ENCODE assay signal across 20 cellular contexts in genomic region chr9:30815585-30815984, GRCh38.
DNase-seq lines count a peak whose midpoint lies in the region; ATAC-seq, FAIRE-seq and TF ChIP-seq lines count a peak whose summit lies in the region.
"Had no signal": no experiment of that assay in that cellular context is flagged by ENCODE, and none has a peak within 500 bp of the region (broad histone marks: within the 10 kb centered on the region; RNA-seq: fewer than 3 reads in every experiment).

No MANE protein-coding gene starts in this region.

- FAIRE-seq in H1 (lab: Jason Lieb, UNC), result no peak

- no peaks in the 10 kb centered on the region for H3K4me1 Mint-ChIP-seq in T-cell

- H3K14ac ChIP-seq in H1 (ENCODE audit: insufficient read length) (no peak overlapping the region), neuronal stem cell (ENCODE audit: low read length) (no peak overlapping the region)

- TF ChIP-seq POLR2A in H1 (IDR thresholded peaks at IDR 0.05; ENCODE audit: control extremely low read depth in 1 of 2, low read depth in 2 of 2, low read length in 2 of 2), result no peak

- no peaks in the 10 kb centered on the region for H3K36me3 Mint-ChIP-seq in T-cell

- TF ChIP-seq RAD21 in H1 (IDR thresholded peaks at IDR 0.05 in 1 of 2, conservative IDR thresholded peaks at IDR 0.05 in 1 of 2; ENCODE audit: low read depth in 2 of 2, low read length in 2 of 2), result no peak

- H4K5ac ChIP-seq in H1 (ENCODE audit: insufficient read length, low read depth, low read length), result no peak overlapping the region

- H4K8ac ChIP-seq in H1 (ENCODE audit: extremely low read depth, insufficient read depth, low read length), result no peak overlapping the region
- no peak overlapping the region for H4K8ac ChIP-seq in neuronal stem cell (ENCODE audit: low read depth, low read length)

- H3K9ac ChIP-seq in H1 (replicated peaks in 1 of 4; ENCODE audit: extremely low read depth in 1 of 4, low read depth in 3 of 4, low read length in 3 of 4) (no peak overlapping the region), neuronal stem cell (ENCODE audit: low read depth, low read length, poor library complexity) (no peak overlapping the region)
- H3K9ac ChIP-seq: KMS-11 had no signal

- no peak for TF ChIP-seq EP300 in H1 (IDR thresholded peaks at IDR 0.05; ENCODE audit: borderline replicate concordance in 1 of 2, low read depth in 2 of 2, low read length in 2 of 2)

- no peak overlapping the region for H3K4me3 Mint-ChIP-seq in T-cell

- no peaks in the 10 kb centered on the region for H3K79me1 ChIP-seq in H1 (ENCODE audit: low read depth, low read length)
- H3K79me1 ChIP-seq in neuronal stem cell (ENCODE audit: low read depth, low read length), result no peaks in the 10 kb centered on the region

- H3K27ac ChIP-seq in H1 (ENCODE audit: low read depth, low read length) (no peak overlapping the region), neuronal stem cell (replicated peaks; ENCODE audit: low read length) (no peak overlapping the region)
- H3K27ac ChIP-seq: KMS-11 had no signal

- peak; percentile 2 for DNase-seq in NCI-H226
- no peak for DNase-seq in H1 (ENCODE audit: low read depth in 1 of 2, low spot score in 2 of 2)
- DNase-seq in kidney glomerular epithelial cell (lab: John Stamatoyannopoulos, UW), result peak; percentile 19
- DNase-seq in neuronal stem cell (ENCODE audit: low spot score), result no peak
- DNase-seq in activated CD4-positive, alpha-beta T cell treated with anti-CD3 and anti-CD28 coated beads, Interleukin-2, amount 50 U/mL, for 4 hours, result no peak
- DNase-seq in T-cell, result no peak
- DNase-seq: BE2C; EL; GF-D8; IMR-90; NCI-H1092 treated with DMSO at 0.1 percent for 48 hours; NCI-H146; NCI-H2029; NCI-H2227 treated with DMSO at 0.1 percent for 48 hours; NCI-H510A treated with DMSO at 0.1 percent for 48 hours; NCI-H748 treated with DMSO at 0.1 percent for 48 hours; NK-92 treated with Interleukin-12 subunit alpha and Interleukin-12 subunit beta, amount 100 ng/mL, for 24 hours; SIG-M5 had no signal

- CTCF ChIA-PET in H1 (lab: Charles Lee; ENCODE audit: partially characterized antibody), result interaction anchor here (0.7 kb wide), 1 partner anchor 114 kb away, joined by 3 read pairs; no protein-coding TSS in a partner anchor
- CTCF ChIA-PET in T-cell (lab: Charles Lee), result no interaction called here

- H3K9me3 ChIP-seq in H1 (ENCODE audit: insufficient read depth in 2 of 2, low read depth in 1 of 2, low read length in 1 of 2) (0 out of 4 replicates have a peak, but pooled peaks cover 0 to 2% of the 10 kb centered on the region in 2 experiments), neuronal stem cell (replicated peaks in 1 of 2; ENCODE audit: control insufficient read depth in 2 of 2, insufficient read depth in 1 of 2, low read depth in 1 of 2, low read length in 2 of 2) (no peaks in the 10 kb centered on the region)
- H3K9me3 ChIP-seq: BE2C had no signal

- POLR2A ChIA-PET in H1 (lab: Charles Lee; ENCODE audit: partially characterized antibody), result no interaction called here
- POLR2A ChIA-PET in T-cell (lab: Charles Lee), result no interaction called here

- H3K4ac ChIP-seq in H1 (replicated peaks; ENCODE audit: insufficient read length, low read depth, low read length) (no peak overlapping the region), neuronal stem cell (ENCODE audit: low read length) (no peak overlapping the region)

- no peak for TF ChIP-seq CTCF in H1 (IDR thresholded peaks at IDR 0.05; ENCODE audit: control extremely low read depth in 1 of 3, insufficient read depth in 1 of 3, low read depth in 1 of 3, low read length in 3 of 3)

- H2BK12ac ChIP-seq in H1 (ENCODE audit: low read depth, low read length) (no peak overlapping the region; the same call in 1 of the 2 replicates), neuronal stem cell (ENCODE audit: low read length) (no peak overlapping the region)

- H3K36me3 ChIP-seq in H1 (ENCODE audit: control insufficient read depth in 2 of 4, insufficient read depth in 4 of 4, low read length in 3 of 4) (no peaks in the 10 kb centered on the region), neuronal stem cell (replicated peaks in 1 of 2; ENCODE audit: control insufficient read depth in 2 of 2, insufficient read depth in 2 of 2, low read length in 2 of 2) (no peaks in the 10 kb centered on the region)
- H3K36me3 ChIP-seq: BE2C had no signal

- H3K9me3 Mint-ChIP-seq in T-cell, result no peaks in the 10 kb centered on the region

- no peak overlapping the region for H3K27ac Mint-ChIP-seq in T-cell

- H4K91ac ChIP-seq in H1 (replicated peaks; ENCODE audit: insufficient read length, low read length), result no peak overlapping the region
- no peak overlapping the region for H4K91ac ChIP-seq in neuronal stem cell (ENCODE audit: low read depth, low read length, poor library complexity)

- H3K4me3 ChIP-seq in H1 (ENCODE audit: extremely low read depth in 1 of 4, insufficient read depth in 2 of 4, low read depth in 3 of 4, low read length in 4 of 4) (no peak overlapping the region), neuronal stem cell (ENCODE audit: low read length in 2 of 2) (no peak overlapping the region)

- 78% methylated on average over 2 of the region's 2 CpGs; no CpG with 5 or more reads in 1 of the 2 experiments for WGBS in H1 (ENCODE audit: extremely low coverage in 1 of 2, insufficient coverage in 1 of 2, insufficient read length in 1 of 2, insufficient replicate concordance in 2 of 2, low coverage in 1 of 2, low lambda C conversion rate in 2 of 2, missing lambda C conversion rate in 1 of 2), 2 experiments
- no CpG with 5 or more reads among the region's 2 CpGs for WGBS in neuronal stem cell (ENCODE audit: extremely low coverage in 2 of 2, insufficient read length in 2 of 2, insufficient replicate concordance in 1 of 2), 2 donors

- H3K18ac ChIP-seq in H1 (ENCODE audit: extremely low read depth, low read length), result no peak overlapping the region
- no peak overlapping the region for H3K18ac ChIP-seq in neuronal stem cell (ENCODE audit: low read length)

- H2BK20ac ChIP-seq in H1 (ENCODE audit: low read length), result no peak overlapping the region

- no peaks in the 10 kb centered on the region for H4K20me1 ChIP-seq in H1 (replicated peaks in 1 of 2; ENCODE audit: control insufficient read depth in 1 of 2, insufficient read depth in 2 of 2, low read length in 2 of 2)

- H3K27me3 ChIP-seq in H1 (replicated peaks in 1 of 4; ENCODE audit: control insufficient read depth in 3 of 4, extremely low read depth in 1 of 4, insufficient read depth in 3 of 4, low read length in 3 of 4) (no peaks in the 10 kb centered on the region), neuronal stem cell (ENCODE audit: control insufficient read depth in 3 of 3, insufficient read depth in 3 of 3, low read depth in 1 of 3, low read length in 3 of 3) (no peaks in the 10 kb centered on the region)
- H3K27me3 ChIP-seq: BE2C had no signal

- 0 out of 2 replicates have a peak overlapping the region, but pooled peaks have one; percentile 73 for H2AFZ ChIP-seq in H1 (ENCODE audit: low read length)
- peak overlapping the region; percentile 70 for H2AFZ ChIP-seq in neuronal stem cell (ENCODE audit: low read length)

- H2BK5ac ChIP-seq in H1 (ENCODE audit: low read depth, low read length), result no peak overlapping the region
- no peak overlapping the region for H2BK5ac ChIP-seq in neuronal stem cell (ENCODE audit: low read length)

- no peaks in the 10 kb centered on the region for H3K27me3 Mint-ChIP-seq in T-cell

- no peak overlapping the region for H2AK5ac ChIP-seq in H1 (ENCODE audit: low read depth, low read length)
- no peak overlapping the region for H2AK5ac ChIP-seq in neuronal stem cell (ENCODE audit: low read depth, low read length)

- H3K79me2 ChIP-seq in H1 (ENCODE audit: control insufficient read depth in 1 of 2, insufficient read depth in 2 of 2, low read length in 2 of 2), result no peaks in the 10 kb centered on the region

- H3K23ac ChIP-seq in H1 (ENCODE audit: insufficient read length), result no peak overlapping the region
- H3K23ac ChIP-seq in neuronal stem cell (ENCODE audit: low read depth, low read length, poor library complexity), result no peak overlapping the region

- H3K4me1 ChIP-seq in H1 (replicated peaks in 1 of 4; ENCODE audit: control insufficient read depth in 3 of 4, insufficient read depth in 4 of 4, low read length in 3 of 4) (peaks cover 0 to 2% (median 0%) of the 10 kb centered on the region in 4 experiments; a peak in 1 of 7 replicates), neuronal stem cell (ENCODE audit: control insufficient read depth in 2 of 2, insufficient read depth in 1 of 2, low read depth in 1 of 2, low read length in 2 of 2) (peaks cover 0 to 9% of the 10 kb centered on the region in 2 donors)
- H3K4me1 ChIP-seq: BE2C had no signal

- no peak overlapping the region for H3K4me2 ChIP-seq in H1 (ENCODE audit: insufficient read depth in 1 of 2, low read depth in 2 of 2, low read length in 2 of 2)
- H3K4me2 ChIP-seq in neuronal stem cell (ENCODE audit: insufficient read depth, low read length, poor library complexity, severe bottlenecking), result no peak overlapping the region
- H3K4me2 ChIP-seq: KMS-11 had no signal

- H2BK120ac ChIP-seq in H1 (replicated peaks; ENCODE audit: low read depth, low read length), result no peak overlapping the region
- no peak overlapping the region for H2BK120ac ChIP-seq in neuronal stem cell (ENCODE audit: low read depth, low read length)

- no peak overlapping the region for H2BK15ac ChIP-seq in H1 (ENCODE audit: low read length)
- H2BK15ac ChIP-seq in neuronal stem cell (ENCODE audit: low read length), result no peak overlapping the region

- ATAC-seq in HG03378 (IDR thresholded peaks at IDR 0.05; ENCODE audit: unreplicated experiment) (no peak), T-cell (replicated peaks in 1 of 4) (no peak)

- H3K56ac ChIP-seq in H1 (replicated peaks; ENCODE audit: insufficient read length, low read depth, low read length), result no peak overlapping the region

- H3K23me2 ChIP-seq in H1 (ENCODE audit: low read depth, low read length), result no peaks in the 10 kb centered on the region

TF ChIP-seq in H1, 55 proteins besides CTCF, POLR2A, EP300 and RAD21:
- TF ChIP-seq USF2 (IDR thresholded peaks at IDR 0.05; ENCODE audit: low read length) (peak; percentile 43; the same call in 1 of the 2 replicates), TEAD4 (IDR thresholded peaks at IDR 0.05; ENCODE audit: low read depth, low read length) (peak; percentile 74; the same call in 1 of the 2 replicates), SP2 (IDR thresholded peaks at IDR 0.05; ENCODE audit: low read length) (no peak), JUN (IDR thresholded peaks at IDR 0.05; ENCODE audit: low read depth, low read length) (no peak)

Comparison
In these comparisons a context has a peak if more than half of its experiments do, and no peak if none do; other contexts are left out.
1. DNase-seq: peak in NCI-H226 (single experiment) and kidney glomerular epithelial cell (single experiment); none in H1 (0 of 2), neuronal stem cell (single experiment), activated CD4-positive, alpha-beta T cell treated with anti-CD3 and anti-CD28 coated beads, Interleukin-2, amount 50 U/mL, for 4 hours (0 of 2) and T-cell (0 of 34).